19 cellular contexts compared by ENCODE assay signal in genomic region chr5:32810812-32811211, GRCh38.
DNase-seq lines count a peak whose midpoint lies in the region; ATAC-seq and TF ChIP-seq lines count a peak whose summit lies in the region.
"Had no signal": no experiment of that assay in that cellular context is flagged by ENCODE, and none has a peak within 500 bp of the region (broad histone marks: within the 10 kb centered on the region; RNA-seq: fewer than 3 reads in every experiment).

No MANE protein-coding gene starts in this region.

- CTCF ChIA-PET in BJ (lab: Yijun Ruan, JAX): interaction anchor here (1.1 kb wide), 1 partner anchor 17 kb away, joined by 4 read pairs; no protein-coding TSS in a partner anchor

- H3K4me3 ChIP-seq in BJ (ENCODE audit: low read depth, low read length): no peak overlapping the region
- no peak overlapping the region for H3K4me3 ChIP-seq in psoas muscle
- H3K4me3 ChIP-seq in transverse colon: no peak overlapping the region
- H3K4me3 ChIP-seq: BLaER1 treated with 17β-estradiol and CSF1 and Interleukin-3, amounts not matched to agents 10 nM and 100 nM; esophagus muscularis mucosa; PC-9 had no signal

- ATAC-seq in SK-N-SH treated with all-trans-retinoic acid at 6 μM for 48 hours (peak; percentile 72), psoas muscle (peak; percentile 27 to 56 (median 54))

- H3K27me3 ChIP-seq in BJ (ENCODE audit: control insufficient read depth, insufficient read depth, low read length) (no peaks in the 10 kb centered on the region), psoas muscle (ENCODE audit: insufficient read depth in 3 of 3, low read length in 2 of 3) (no peaks in the 10 kb centered on the region), transverse colon (no peaks in the 10 kb centered on the region)
- H3K27me3 ChIP-seq: BLaER1 treated with 17β-estradiol and CSF1 and Interleukin-3, amounts not matched to agents 10 nM and 100 nM; esophagus muscularis mucosa had no signal

- H3K4me1 ChIP-seq in psoas muscle: no peaks in the 10 kb centered on the region
- no peaks in the 10 kb centered on the region for H3K4me1 ChIP-seq in transverse colon
- H3K4me1 ChIP-seq: BLaER1 treated with 17β-estradiol and CSF1 and Interleukin-3, amounts not matched to agents 10 nM and 100 nM had no signal

- TF ChIP-seq CTCF in BJ (IDR thresholded peaks at IDR 0.05; ENCODE audit: insufficient read depth, low read depth, low read length) (no peak), psoas muscle (IDR thresholded peaks at IDR 0.05) (no peak), transverse colon (IDR thresholded peaks at IDR 0.05) (no peak)

- no peaks in the 10 kb centered on the region for H3K36me3 ChIP-seq in BJ (ENCODE audit: control insufficient read depth, insufficient read depth, low read length)
- H3K36me3 ChIP-seq in psoas muscle (ENCODE audit: insufficient read depth in 1 of 2, low read depth in 1 of 2): no peaks in the 10 kb centered on the region
- H3K36me3 ChIP-seq in transverse colon: no peaks in the 10 kb centered on the region
- H3K36me3 ChIP-seq: BLaER1 treated with 17β-estradiol and CSF1 and Interleukin-3, amounts not matched to agents 10 nM and 100 nM; esophagus muscularis mucosa had no signal

- TF ChIP-seq EP300 in transverse colon (IDR thresholded peaks at IDR 0.05; ENCODE audit: low read depth): no peak

- WGBS in psoas muscle, 3 donors: 10 to 12% (median 10%) methylated on average over 1 of the region's 1 CpG
- WGBS in transverse colon (ENCODE audit: low coverage in 1 of 2), 2 donors: 41 to 60% methylated on average over 1 of the region's 1 CpG

- POLR2A ChIA-PET in BJ (lab: Charles Lee): interaction anchor here (0.6 kb wide), 1 partner anchor 103 kb away, joined by 6 read pairs; no protein-coding TSS in a partner anchor

- TF ChIP-seq POLR2A in transverse colon (IDR thresholded peaks at IDR 0.05): no peak

- H3K9me3 ChIP-seq in psoas muscle (no peaks in the 10 kb centered on the region), transverse colon (no peaks in the 10 kb centered on the region)
- H3K9me3 ChIP-seq: esophagus muscularis mucosa had no signal

- intact Hi-C loops in psoas muscle (cut with DNase I) (no loop called here), transverse colon (cut with DNase I; ENCODE audit: low total_unique reads) (no loop called here)

- H3K27ac ChIP-seq in psoas muscle (no peak overlapping the region), transverse colon (no peak overlapping the region)
- H3K27ac ChIP-seq: BLaER1 treated with 17β-estradiol and CSF1 and Interleukin-3, amounts not matched to agents 10 nM and 100 nM; esophagus muscularis mucosa; PC-9 had no signal

- DNase-seq in BJ (ENCODE audit: low read depth): peak; percentile 71
- DNase-seq in fibroblast of peridontal ligament (ENCODE audit: extremely low read depth): peak; percentile 99
- DNase-seq in psoas muscle: no peak
- no peak for DNase-seq in GDM1 (lab: John Stamatoyannopoulos, UW)
- no peak for DNase-seq in transverse colon
- no peak for DNase-seq in retina
- DNase-seq in HPDE6-E6E7 (ENCODE audit: extremely low spot score): no peak
- DNase-seq: activated CD4-positive, alpha-beta T cell treated with anti-CD3 and anti-CD28 coated beads for 1 hour; dermis blood vessel endothelial cell; DND-41; mesendoderm; NCI-H187 treated with DMSO at 0.1 percent for 48 hours; NCI-H510A; nucleus accumbens; PC-9; stimulated activated CD4-positive, alpha-beta T cell treated with anti-CD3 and anti-CD28 coated beads, Interleukin-12 subunit alpha, Interleukin-12 subunit beta, amount 100 ng/mL, for 4 hours had no signal

- in situ Hi-C loops in transverse colon (cut with MboI; ENCODE audit: low pct_ligation_motif_present in 1 of 4, low pct_unique_long_range_greater_than_20kb in 1 of 4, low sequenced_read_pairs in 3 of 4): no loop called here

TF ChIP-seq in SK-N-SH treated with all-trans-retinoic acid at 6 μM for 48 hours, 23 proteins besides CTCF, POLR2A, EP300 and RAD21 (continues in another document):
- TF ChIP-seq ARNTL (CRISPR knock-in tag; IDR thresholded peaks at IDR 0.05; ENCODE audit: borderline replicate concordance, low read depth): no peak
- no peak for TF ChIP-seq ZNF8 (CRISPR knock-in tag; IDR thresholded peaks at IDR 0.05)
- TF ChIP-seq BACH2 (CRISPR knock-in tag; IDR thresholded peaks at IDR 0.05; ENCODE audit: borderline replicate concordance): no peak
- no peak for TF ChIP-seq OSR1 (CRISPR knock-in tag; IDR thresholded peaks at IDR 0.05)
- no peak for TF ChIP-seq ISL1 (CRISPR knock-in tag; IDR thresholded peaks at IDR 0.05)
- TF ChIP-seq ZC3H10 (CRISPR knock-in tag; IDR thresholded peaks at IDR 0.05): no peak
- no peak for TF ChIP-seq CSDC2 (CRISPR knock-in tag; IDR thresholded peaks at IDR 0.05)
- no peak for TF ChIP-seq TCF4 (CRISPR knock-in tag; IDR thresholded peaks at IDR 0.05; ENCODE audit: borderline replicate concordance)
- no peak for TF ChIP-seq ZNF70 (CRISPR knock-in tag; IDR thresholded peaks at IDR 0.05)
- TF ChIP-seq TOX (CRISPR knock-in tag; IDR thresholded peaks at IDR 0.05; ENCODE audit: borderline replicate concordance): no peak
- no peak for TF ChIP-seq CREB5 (CRISPR knock-in tag; IDR thresholded peaks at IDR 0.05; ENCODE audit: low read depth)
- TF ChIP-seq ZFP30 (CRISPR knock-in tag; IDR thresholded peaks at IDR 0.05): no peak
- TF ChIP-seq TSHZ2 (CRISPR knock-in tag; IDR thresholded peaks at IDR 0.05): no peak
- no peak for TF ChIP-seq ZFP3 (CRISPR knock-in tag; IDR thresholded peaks at IDR 0.05)
- no peak for TF ChIP-seq CSRNP3 (CRISPR knock-in tag; IDR thresholded peaks at IDR 0.05)
- no peak for TF ChIP-seq RARB (CRISPR knock-in tag; IDR thresholded peaks at IDR 0.05)
- no peak for TF ChIP-seq ESRRG (CRISPR knock-in tag; IDR thresholded peaks at IDR 0.05)
- TF ChIP-seq POU6F1 (CRISPR knock-in tag; IDR thresholded peaks at IDR 0.05; ENCODE audit: borderline replicate concordance, low read depth): no peak

Comparison
In these comparisons a context has a peak if more than half of its experiments do, and no peak if none do; other contexts are left out.
1. DNase-seq: peak in BJ (single experiment) and fibroblast of peridontal ligament (single experiment); none in psoas muscle (0 of 2), GDM1 (single experiment), transverse colon (single experiment), retina (single experiment) and HPDE6-E6E7 (single experiment).